ENCODE assay signal across 1 cellular context in the genomic region with DNA sequence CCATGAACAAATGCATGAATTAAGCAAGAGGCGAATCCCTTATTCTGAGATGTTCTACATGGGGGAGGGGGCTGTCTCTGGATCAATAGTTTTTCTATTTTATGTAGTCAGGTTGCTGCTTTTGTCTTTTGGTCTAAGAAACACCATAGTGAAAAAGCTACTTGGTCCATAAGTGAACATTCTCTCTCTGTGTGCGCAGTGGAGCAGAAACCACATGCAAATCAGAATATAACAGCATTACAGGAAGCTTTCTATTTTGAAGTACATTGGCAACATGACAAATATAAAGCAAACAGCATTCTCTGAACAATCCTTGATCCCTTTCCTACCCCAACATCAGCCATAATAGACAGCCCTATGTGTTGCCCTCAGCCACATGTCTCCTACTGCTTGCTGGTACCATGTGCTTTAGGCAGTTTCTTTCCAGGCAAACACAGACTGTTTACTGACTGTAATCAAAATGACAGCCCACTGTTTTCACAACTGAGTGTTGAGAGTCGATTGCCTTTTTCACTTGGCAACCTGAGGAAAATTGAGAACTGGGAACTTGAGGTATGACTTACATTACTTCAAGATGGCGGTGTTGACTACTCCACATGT.
TF ChIP-seq lines count a peak whose summit lies in the region.

No MANE protein-coding gene starts in this region.

TF ChIP-seq in GM12878, 131 proteins besides CTCF, POLR2A, EP300 and RAD21 (continued from another document):
- TF ChIP-seq ELK1 (IDR thresholded peaks at IDR 0.05; ENCODE audit: low read depth, low read length) (no peak), CREM (IDR thresholded peaks at IDR 0.05; ENCODE audit: low read depth) (no peak), IKZF1 (conservative IDR thresholded peaks at IDR 0.05) (0 out of 2 replicates have a peak, but pooled peaks have one; percentile 32), SMAD1 (IDR thresholded peaks at IDR 0.05; ENCODE audit: low read depth, partially characterized antibody) (no peak), MXI1 (IDR thresholded peaks at IDR 0.05; ENCODE audit: low read depth, low read length) (no peak), TBL1XR1 (IDR thresholded peaks at IDR 0.05; ENCODE audit: low read depth, low read length) (no peak), ZBTB33 (IDR thresholded peaks at IDR 0.05) (no peak), RUNX3 (IDR thresholded peaks at IDR 0.05; ENCODE audit: low read length) (peak; percentile 78), IRF5 (IDR thresholded peaks at IDR 0.05; ENCODE audit: borderline replicate concordance) (no peak), ZZZ3 (IDR thresholded peaks at IDR 0.05; ENCODE audit: control insufficient read depth, insufficient read length, low read depth) (no peak), PAX5 (IDR thresholded peaks at IDR 0.05; ENCODE audit: borderline replicate concordance, low read depth, low read length) (peak; percentile 84; the same call in 1 of the 2 replicates), PML (IDR thresholded peaks at IDR 0.05; ENCODE audit: low read length) (no peak), SMC3 (IDR thresholded peaks at IDR 0.05; ENCODE audit: borderline replicate concordance, low read length) (no peak), CEBPZ (IDR thresholded peaks at IDR 0.05; ENCODE audit: low read depth, low read length) (no peak), ZNF207 (IDR thresholded peaks at IDR 0.05; ENCODE audit: borderline replicate concordance) (no peak), YY1 (IDR thresholded peaks at IDR 0.05; ENCODE audit: low read depth, low read length) (0 out of 2 replicates have a peak, but pooled peaks have one; percentile 20), IKZF2 (IDR thresholded peaks at IDR 0.05) (no peak), ASH2L (IDR thresholded peaks at IDR 0.05; ENCODE audit: borderline replicate concordance, low read depth) (no peak), SPI1 (IDR thresholded peaks at IDR 0.05; ENCODE audit: borderline replicate concordance, insufficient read depth, low read depth, low read length) (no peak), CBFB (IDR thresholded peaks at IDR 0.05; ENCODE audit: low read depth) (no peak)
- TF ChIP-seq, protein P1, sequence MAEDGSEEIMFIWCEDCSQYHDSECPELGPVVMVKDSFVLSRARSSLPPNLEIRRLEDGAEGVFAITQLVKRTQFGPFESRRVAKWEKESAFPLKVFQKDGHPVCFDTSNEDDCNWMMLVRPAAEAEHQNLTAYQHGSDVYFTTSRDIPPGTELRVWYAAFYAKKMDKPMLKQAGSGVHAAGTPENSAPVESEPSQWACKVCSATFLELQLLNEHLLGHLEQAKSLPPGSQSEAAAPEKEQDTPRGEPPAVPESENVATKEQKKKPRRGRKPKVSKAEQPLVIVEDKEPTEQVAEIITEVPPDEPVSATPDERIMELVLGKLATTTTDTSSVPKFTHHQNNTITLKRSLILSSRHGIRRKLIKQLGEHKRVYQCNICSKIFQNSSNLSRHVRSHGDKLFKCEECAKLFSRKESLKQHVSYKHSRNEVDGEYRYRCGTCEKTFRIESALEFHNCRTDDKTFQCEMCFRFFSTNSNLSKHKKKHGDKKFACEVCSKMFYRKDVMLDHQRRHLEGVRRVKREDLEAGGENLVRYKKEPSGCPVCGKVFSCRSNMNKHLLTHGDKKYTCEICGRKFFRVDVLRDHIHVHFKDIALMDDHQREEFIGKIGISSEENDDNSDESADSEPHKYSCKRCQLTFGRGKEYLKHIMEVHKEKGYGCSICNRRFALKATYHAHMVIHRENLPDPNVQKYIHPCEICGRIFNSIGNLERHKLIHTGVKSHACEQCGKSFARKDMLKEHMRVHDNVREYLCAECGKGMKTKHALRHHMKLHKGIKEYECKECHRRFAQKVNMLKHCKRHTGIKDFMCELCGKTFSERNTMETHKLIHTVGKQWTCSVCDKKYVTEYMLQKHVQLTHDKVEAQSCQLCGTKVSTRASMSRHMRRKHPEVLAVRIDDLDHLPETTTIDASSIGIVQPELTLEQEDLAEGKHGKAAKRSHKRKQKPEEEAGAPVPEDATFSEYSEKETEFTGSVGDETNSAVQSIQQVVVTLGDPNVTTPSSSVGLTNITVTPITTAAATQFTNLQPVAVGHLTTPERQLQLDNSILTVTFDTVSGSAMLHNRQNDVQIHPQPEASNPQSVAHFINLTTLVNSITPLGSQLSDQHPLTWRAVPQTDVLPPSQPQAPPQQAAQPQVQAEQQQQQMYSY (CRISPR knock-in tag; IDR thresholded peaks at IDR 0.05), result no peak
- TF ChIP-seq, protein P2, sequence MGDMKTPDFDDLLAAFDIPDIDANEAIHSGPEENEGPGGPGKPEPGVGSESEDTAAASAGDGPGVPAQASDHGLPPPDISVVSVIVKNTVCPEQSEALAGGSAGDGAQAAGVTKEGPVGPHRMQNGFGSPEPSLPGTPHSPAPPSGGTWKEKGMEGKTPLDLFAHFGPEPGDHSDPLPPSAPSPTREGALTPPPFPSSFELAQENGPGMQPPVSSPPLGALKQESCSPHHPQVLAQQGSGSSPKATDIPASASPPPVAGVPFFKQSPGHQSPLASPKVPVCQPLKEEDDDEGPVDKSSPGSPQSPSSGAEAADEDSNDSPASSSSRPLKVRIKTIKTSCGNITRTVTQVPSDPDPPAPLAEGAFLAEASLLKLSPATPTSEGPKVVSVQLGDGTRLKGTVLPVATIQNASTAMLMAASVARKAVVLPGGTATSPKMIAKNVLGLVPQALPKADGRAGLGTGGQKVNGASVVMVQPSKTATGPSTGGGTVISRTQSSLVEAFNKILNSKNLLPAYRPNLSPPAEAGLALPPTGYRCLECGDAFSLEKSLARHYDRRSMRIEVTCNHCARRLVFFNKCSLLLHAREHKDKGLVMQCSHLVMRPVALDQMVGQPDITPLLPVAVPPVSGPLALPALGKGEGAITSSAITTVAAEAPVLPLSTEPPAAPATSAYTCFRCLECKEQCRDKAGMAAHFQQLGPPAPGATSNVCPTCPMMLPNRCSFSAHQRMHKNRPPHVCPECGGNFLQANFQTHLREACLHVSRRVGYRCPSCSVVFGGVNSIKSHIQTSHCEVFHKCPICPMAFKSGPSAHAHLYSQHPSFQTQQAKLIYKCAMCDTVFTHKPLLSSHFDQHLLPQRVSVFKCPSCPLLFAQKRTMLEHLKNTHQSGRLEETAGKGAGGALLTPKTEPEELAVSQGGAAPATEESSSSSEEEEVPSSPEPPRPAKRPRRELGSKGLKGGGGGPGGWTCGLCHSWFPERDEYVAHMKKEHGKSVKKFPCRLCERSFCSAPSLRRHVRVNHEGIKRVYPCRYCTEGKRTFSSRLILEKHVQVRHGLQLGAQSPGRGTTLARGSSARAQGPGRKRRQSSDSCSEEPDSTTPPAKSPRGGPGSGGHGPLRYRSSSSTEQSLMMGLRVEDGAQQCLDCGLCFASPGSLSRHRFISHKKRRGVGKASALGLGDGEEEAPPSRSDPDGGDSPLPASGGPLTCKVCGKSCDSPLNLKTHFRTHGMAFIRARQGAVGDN (IDR thresholded peaks at IDR 0.05), result no peak
